In genomic region chr12:45409966-45410365, GRCh38 we compare ENCODE assay signal across 15 cellular contexts.
A peak's percentile ranks its signal among the peaks of the same experiment; 100 is the strongest.
DNase-seq lines count a peak whose midpoint lies in the region; ATAC-seq and TF ChIP-seq lines count a peak whose summit lies in the region.
"Had no signal": no experiment of that assay in that cellular context is flagged by ENCODE, and none has a peak within 500 bp of the region (broad histone marks: within the 10 kb centered on the region; RNA-seq: fewer than 3 reads in every experiment).

No MANE protein-coding gene starts in this region.

- DNase-seq in heart right ventricle (peak in 1 of 2 donors; percentile 50), Right ventricle myocardium superior (no peak), ascending aorta (ENCODE audit: low spot score in 2 of 2) (no peak), iris pigment epithelial cell (ENCODE audit: low read depth) (peak; percentile 58)
- DNase-seq in effector CD4-positive, alpha-beta T cell, result no peak
- DNase-seq in stimulated activated CD4-positive, alpha-beta T cell treated with anti-CD3 and anti-CD28 coated beads, Interleukin-4, amount 100 ng/mL, for 24 hours, result no peak
- DNase-seq: ACHN; activated CD4-positive, alpha-beta T cell treated with anti-CD3 and anti-CD28 coated beads for 48 hours; lower lobe of right lung had no signal

- H3K9me3 ChIP-seq in heart right ventricle, result no peaks in the 10 kb centered on the region
- H3K9me3 ChIP-seq in ascending aorta, result no peaks in the 10 kb centered on the region
- H3K9me3 ChIP-seq: body of pancreas, lower lobe of right lung, tibial nerve had no signal

- H3K27me3 ChIP-seq in heart right ventricle (no peaks in the 10 kb centered on the region), ascending aorta (no peaks in the 10 kb centered on the region)
- H3K27me3 ChIP-seq: body of pancreas, tibial nerve had no signal

- H3K27ac ChIP-seq in heart right ventricle (peak overlapping the region in 6 of 10 donors; percentile 27 to 73 (median 62)), ascending aorta (peak overlapping the region; percentile 43 to 67)
- H3K27ac ChIP-seq: body of pancreas, HL-60, lower lobe of right lung, tibial nerve had no signal

- peaks cover 0 to 44% (median 28%) of the 10 kb centered on the region in 9 donors for H3K4me1 ChIP-seq in heart right ventricle
- peaks cover 0 to 22% of the 10 kb centered on the region in 2 donors for H3K4me1 ChIP-seq in ascending aorta
- H3K4me1 ChIP-seq: lower lobe of right lung, tibial nerve had no signal

- TF ChIP-seq CTCF in heart right ventricle (IDR thresholded peaks at IDR 0.05) (no peak), ascending aorta (IDR thresholded peaks at IDR 0.05) (no peak)

- 66 to 76% methylated on average over 7 of the region's 7 CpGs for WGBS in heart right ventricle, 2 donors

- H3K4me3 ChIP-seq in heart right ventricle (no peak overlapping the region), ascending aorta (no peak overlapping the region)
- H3K4me3 ChIP-seq: body of pancreas, lower lobe of right lung, tibial nerve had no signal

- peaks cover 0 to 93% (median 18%) of the 10 kb centered on the region in 9 donors for H3K36me3 ChIP-seq in heart right ventricle
- H3K36me3 ChIP-seq in ascending aorta, result peaks cover 29 to 53% of the 10 kb centered on the region in 2 donors

- intact Hi-C loops in heart right ventricle (cut with DNase I) (loop anchor here in 3 of 10 donors (10.0 kb wide), 2 partner anchors 235 to 315 kb away; partner anchors contain the start of gene ARID2 (in 2 of the 3)), Right ventricle myocardium superior (cut with DNase I) (no loop called here), ascending aorta (cut with DNase I) (loop anchor here (5.0 to 10.0 kb wide), 2 partner anchors 317 to 1605 kb away; partner anchors contain the start of genes ARID2 and TWF1)

- ATAC-seq in heart right ventricle, result peak; percentile 34 to 88 (median 76)
- no peak for ATAC-seq in Right ventricle myocardium superior (ENCODE audit: poor library complexity)
- no peak for ATAC-seq in HG03520 (IDR thresholded peaks at IDR 0.05; ENCODE audit: unreplicated experiment)
- no peak for ATAC-seq in HG02759 (IDR thresholded peaks at IDR 0.05; ENCODE audit: unreplicated experiment)
- ATAC-seq: activated T-helper 17 cell treated with anti-CD3 and anti-CD28 coated beads, Interleukin-2, amount 50 U/mL, for 72 hours; body of pancreas; lower lobe of right lung had no signal

Comparison
In these comparisons a context has a peak if more than half of its experiments do, and no peak if none do; other contexts are left out.
1. ATAC-seq: peak in heart right ventricle (8 of 8); none in Right ventricle myocardium superior (single experiment), HG03520 (single experiment) and HG02759 (single experiment).